ENCODE assay signal across 34 cellular contexts in the genomic region with DNA sequence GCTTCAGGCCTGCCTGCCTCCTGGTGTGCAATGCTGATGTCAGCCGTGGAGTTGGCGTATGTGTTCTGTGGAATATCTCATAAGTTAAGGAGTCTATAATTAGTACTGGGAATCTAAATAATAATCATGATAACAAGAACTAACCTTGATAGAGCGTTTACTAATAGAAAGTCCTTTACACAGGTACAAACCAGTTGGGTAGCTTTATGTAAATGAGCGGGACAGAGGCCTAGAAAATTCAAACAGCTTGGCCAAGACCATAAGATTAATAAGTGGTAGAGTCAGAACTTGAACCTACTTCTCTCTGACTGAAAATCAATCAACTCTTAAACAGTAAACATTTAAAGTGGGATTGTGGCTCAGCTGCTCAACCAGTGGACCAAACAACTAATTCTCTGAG.
"Had no signal": no experiment of that assay in that cellular context is flagged by ENCODE, and none has a peak within 500 bp of the region (broad histone marks: within the 10 kb centered on the region; RNA-seq: fewer than 3 reads in every experiment).

No MANE protein-coding gene starts in this region.

- H3K4me3 ChIP-seq: adrenal gland, ascending aorta, breast epithelium, cardiac muscle cell had no signal

- H3K27ac ChIP-seq: adrenal gland, ascending aorta, brain microvascular endothelial cell, breast epithelium, cardiac muscle cell had no signal

- ATAC-seq: activated naive CD4-positive, alpha-beta T cell treated with anti-CD3 and anti-CD28 coated beads, Interleukin-2, amount 50 U/mL, for 72 hours; activated naive CD8-positive, alpha-beta T cell treated with anti-CD3 and anti-CD28 coated beads, Interleukin-2, amount 50 U/mL, for 24 hours; activated T-cell treated with anti-CD3 and anti-CD28 coated beads, Interleukin-2, amount 50 U/mL, for 4 hours; activated T-cell treated with anti-CD3 and anti-CD28 coated beads, Interleukin-2, amount 50 U/mL, for 72 hours; activated T-helper 17 cell treated with anti-CD3 and anti-CD28 coated beads, Interleukin-2, amount 50 U/mL, for 72 hours had no signal

- DNase-seq: activated effector memory CD4-positive, alpha-beta T cell treated with anti-CD3 and anti-CD28 coated beads, Interleukin-2, amount 50 U/mL, for 16 hours; activated effector memory CD4-positive, alpha-beta T cell treated with Interleukin-2 at 50 U/mL for 16 hours; activated gamma-delta T cell; activated gamma-delta T cell treated with Interleukin-2 at 50 U/mL for 16 hours; activated naive CD4-positive, alpha-beta T cell; activated naive CD4-positive, alpha-beta T cell treated with anti-CD3 and anti-CD28 coated beads for 36 hours; activated naive CD4-positive, alpha-beta T cell treated with anti-CD3 and anti-CD28 coated beads, Interleukin-2, amount 10 ng/mL, durations not matched to agents 7 days and 5 days; activated naive CD4-positive, alpha-beta T cell treated with anti-CD3 and anti-CD28 coated beads, Interleukin-2, amount 50 U/mL, for 16 hours; activated naive CD4-positive, alpha-beta T cell treated with Interleukin-2 at 50 U/mL for 16 hours; activated naive CD8-positive, alpha-beta T cell treated with anti-CD3 and anti-CD28 coated beads for 36 hours; activated naive CD8-positive, alpha-beta T cell treated with anti-CD3 and anti-CD28 coated beads, Interleukin-2, amount 10 ng/mL, durations not matched to agents 7 days and 5 days; activated naive CD8-positive, alpha-beta T cell treated with anti-CD3 and anti-CD28 coated beads, Interleukin-2, amount 50 U/mL, for 24 hours; activated T-cell treated with anti-CD3 and anti-CD28 coated beads for 4 hours; activated T-cell treated with anti-CD3 and anti-CD28 coated beads, Interleukin-2, amount 50 U/mL, for 1 hour; activated T-cell treated with anti-CD3 and anti-CD28 coated beads, Interleukin-2, amount 50 U/mL, for 24 hours; activated T-cell treated with anti-CD3 and anti-CD28 coated beads, Interleukin-2, amount 50 U/mL, for 4 hours; activated T-cell treated with anti-CD3 and anti-CD28 coated beads, Interleukin-2, amount 50 U/mL, for 48 hours; activated T-cell treated with anti-CD3 and anti-CD28 coated beads, Interleukin-2, amount 50 U/mL, for 72 hours; adrenal gland; amniotic stem cell; amygdala; anterior cingulate cortex; aorta; brain microvascular endothelial cell; caudate nucleus; central memory CD4-positive, alpha-beta T cell; cerebellar nuclear complex had no signal

- H3K9me3 ChIP-seq: adrenal gland, ascending aorta, breast epithelium had no signal

- H3K27me3 ChIP-seq: adrenal gland, ascending aorta, brain microvascular endothelial cell, breast epithelium, cardiac muscle cell had no signal

- FAIRE-seq: astrocyte, bronchial epithelial cell had no signal

- H3K4me1 ChIP-seq: adrenal gland, ascending aorta, breast epithelium had no signal

- H3K36me3 ChIP-seq: adrenal gland, ascending aorta, brain microvascular endothelial cell, breast epithelium, cardiac muscle cell had no signal
